In the genomic region with DNA sequence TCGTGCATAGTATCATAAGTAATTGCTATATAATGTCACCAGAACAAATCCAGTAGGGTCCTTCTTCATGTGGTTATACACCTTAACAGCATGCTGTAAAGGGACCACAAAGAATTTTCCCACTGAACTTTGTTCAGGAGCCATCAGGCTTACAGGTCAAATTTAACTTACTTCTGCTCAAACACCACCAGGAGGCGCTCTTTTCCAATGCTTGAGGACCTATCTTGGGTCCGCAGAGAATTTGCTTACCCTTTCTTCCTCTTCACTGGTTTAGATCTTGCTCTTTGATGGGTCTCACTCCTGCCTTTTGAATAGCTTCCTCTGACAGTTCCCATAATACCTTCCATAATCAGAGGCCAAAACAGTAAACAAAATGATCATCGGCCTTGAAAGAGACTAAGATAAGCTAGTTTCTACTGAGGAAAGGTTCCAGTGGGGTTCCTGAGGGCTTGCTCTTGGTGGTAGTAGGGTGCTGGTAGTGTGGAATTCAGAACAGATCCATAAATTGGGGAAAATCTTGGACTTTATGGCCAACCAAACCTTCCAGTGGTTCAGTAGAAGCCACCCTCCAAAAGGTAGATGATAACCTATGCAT, we compare ENCODE assay signal across 8 cellular contexts. TPM values are rescaled to one million over a fixed set of nuclear protein-coding genes. Genes with fewer than 3 reads are reported as not detected.
DNase-seq lines count a peak whose midpoint lies in the region; ATAC-seq lines count a peak whose summit lies in the region.

No MANE protein-coding gene starts in this region.

- DNase-seq in Right ventricle myocardium inferior (ENCODE audit: missing footprints) (no peak), cardiac septum (ENCODE audit: low spot score) (no peak), NCI-H2171 treated with DMSO at 0.1 percent for 48 hours (lab: John Stamatoyannopoulos, UW) (peak; percentile 69), dedifferentiated amniotic fluid mesenchymal stem cell (ENCODE audit: extremely low spot score) (peak; percentile 64), medulla oblongata (ENCODE audit: extremely low spot score) (peak; percentile 93)
- peak; percentile 7 to 60 (median 43) for DNase-seq in activated CD4-positive, CD25-positive, alpha-beta regulatory T cell (lab: John Stamatoyannopoulos, UW)
- DNase-seq in stimulated activated CD8-positive, alpha-beta memory T cell treated with anti-CD3 and anti-CD28 coated beads, Interleukin-2, amount 100 ng/mL, for 48 hours (ENCODE audit: low read depth in 2 of 2) = peak; percentile 13 to 35

- ATAC-seq in Right ventricle myocardium inferior (peak; percentile 54), GM21723 (IDR thresholded peaks at IDR 0.05; ENCODE audit: unreplicated experiment) (no peak)

- intact Hi-C loops in Right ventricle myocardium inferior (cut with DNase I) = loop anchor here (1.0 to 5.0 kb wide), 2 partner anchors 73 to 82 kb away; no protein-coding TSS in a partner anchor
- intact Hi-C loops in cardiac septum (cut with DNase I) = loop anchor here (2.0 kb wide), 1 partner anchor 73 kb away; no protein-coding TSS in a partner anchor

RNA-seq across cellular contexts. Expression of gene SCGB2B2, which starts 37.4 kb away (rescaled TPM):
- total RNA-seq in Right ventricle myocardium inferior (0.19 TPM), cardiac septum (1.2 TPM)

RNA-seq across cellular contexts. Expression of gene ZNF302, which starts 37.9 kb away (rescaled TPM):
- total RNA-seq in Right ventricle myocardium inferior (37.9 TPM), cardiac septum (32.6 TPM)

Comparison
In these comparisons a context has a peak if more than half of its experiments do, and no peak if none do; other contexts are left out.
1. DNase-seq: peak in NCI-H2171 treated with DMSO at 0.1 percent for 48 hours (single experiment), activated CD4-positive, CD25-positive, alpha-beta regulatory T cell (4 of 4), dedifferentiated amniotic fluid mesenchymal stem cell (single experiment), medulla oblongata (single experiment) and stimulated activated CD8-positive, alpha-beta memory T cell treated with anti-CD3 and anti-CD28 coated beads, Interleukin-2, amount 100 ng/mL, for 48 hours (2 of 2); none in Right ventricle myocardium inferior (single experiment) and cardiac septum (single experiment).